21 cellular contexts compared by ENCODE assay signal in the genomic region with DNA sequence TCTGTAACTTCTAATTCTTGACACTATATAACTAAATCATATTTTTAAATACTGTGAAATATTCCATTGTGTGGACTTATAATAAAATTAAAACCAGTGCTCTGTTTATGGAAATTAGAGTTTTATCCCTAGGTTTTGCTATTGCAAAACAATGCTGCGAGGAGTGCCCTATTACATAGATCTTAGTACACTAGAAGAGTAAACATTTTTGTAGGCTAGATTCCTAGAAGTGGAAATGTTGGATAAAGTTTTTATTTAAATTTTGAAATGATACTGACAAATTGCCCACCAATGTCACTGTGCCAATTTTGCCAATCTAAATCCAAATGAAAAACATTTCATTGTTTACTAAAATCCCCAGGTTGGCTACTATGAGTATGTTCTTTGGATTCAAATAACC.
"Had no signal": no experiment of that assay in that cellular context is flagged by ENCODE, and none has a peak within 500 bp of the region (broad histone marks: within the 10 kb centered on the region; RNA-seq: fewer than 3 reads in every experiment).

No MANE protein-coding gene starts in this region.

- H3K4me3 ChIP-seq: coronary artery, dorsolateral prefrontal cortex, esophagus muscularis mucosa, gastroesophageal sphincter, heart left ventricle, hepatocyte, left ventricle myocardium inferior, lower lobe of right lung, mucosa of descending colon had no signal

- H3K4me2 ChIP-seq: hepatocyte had no signal

- H3K9me3 ChIP-seq: esophagus muscularis mucosa, gastroesophageal sphincter, heart left ventricle, left ventricle myocardium inferior, lower lobe of right lung, mucosa of descending colon had no signal

- H3K27me3 Mint-ChIP-seq: naive B cell had no signal

- ATAC-seq: foreskin keratinocyte, gastroesophageal sphincter, heart left ventricle, left cardiac atrium, lower lobe of right lung, mucosa of descending colon had no signal

- H3K4me1 ChIP-seq: esophagus muscularis mucosa, foreskin keratinocyte, gastroesophageal sphincter, heart left ventricle, left ventricle myocardium inferior, lower lobe of right lung had no signal

- H3K27ac Mint-ChIP-seq: immature natural killer cell, mesothelial cell of epicardium, naive B cell had no signal

- H3K36me3 Mint-ChIP-seq: immature natural killer cell, mesothelial cell of epicardium, naive B cell had no signal

- H3K36me3 ChIP-seq: esophagus muscularis mucosa, gastroesophageal sphincter, heart left ventricle, left ventricle myocardium inferior, lower lobe of right lung had no signal

- H3K4me3 Mint-ChIP-seq: immature natural killer cell, mesothelial cell of epicardium, naive B cell had no signal

- H3K27me3 ChIP-seq: esophagus muscularis mucosa, foreskin keratinocyte, gastroesophageal sphincter, hepatocyte had no signal

- FAIRE-seq: endothelial cell of umbilical vein, keratinocyte had no signal

- H3K79me2 ChIP-seq: hepatocyte had no signal

- H3K27ac ChIP-seq: coronary artery, dorsolateral prefrontal cortex, esophagus muscularis mucosa, foreskin keratinocyte, gastroesophageal sphincter, heart left ventricle, hepatocyte, left ventricle myocardium inferior, lower lobe of right lung had no signal

- H3K4me1 Mint-ChIP-seq: immature natural killer cell, naive B cell had no signal

- DNase-seq: dermis blood vessel endothelial cell; dorsolateral prefrontal cortex; effector CD4-positive, alpha-beta T cell; effector memory CD4-positive, alpha-beta T cell; foreskin keratinocyte; heart left ventricle; hypothalamus; immature natural killer cell; left cardiac atrium; left ventricle myocardium inferior; lower lobe of right lung; mesenchymal stem cell; mucosa of descending colon; naive B cell had no signal

- H2AFZ ChIP-seq: hepatocyte had no signal
